ENCODE assay signal across 8 cellular contexts in the genomic region with DNA sequence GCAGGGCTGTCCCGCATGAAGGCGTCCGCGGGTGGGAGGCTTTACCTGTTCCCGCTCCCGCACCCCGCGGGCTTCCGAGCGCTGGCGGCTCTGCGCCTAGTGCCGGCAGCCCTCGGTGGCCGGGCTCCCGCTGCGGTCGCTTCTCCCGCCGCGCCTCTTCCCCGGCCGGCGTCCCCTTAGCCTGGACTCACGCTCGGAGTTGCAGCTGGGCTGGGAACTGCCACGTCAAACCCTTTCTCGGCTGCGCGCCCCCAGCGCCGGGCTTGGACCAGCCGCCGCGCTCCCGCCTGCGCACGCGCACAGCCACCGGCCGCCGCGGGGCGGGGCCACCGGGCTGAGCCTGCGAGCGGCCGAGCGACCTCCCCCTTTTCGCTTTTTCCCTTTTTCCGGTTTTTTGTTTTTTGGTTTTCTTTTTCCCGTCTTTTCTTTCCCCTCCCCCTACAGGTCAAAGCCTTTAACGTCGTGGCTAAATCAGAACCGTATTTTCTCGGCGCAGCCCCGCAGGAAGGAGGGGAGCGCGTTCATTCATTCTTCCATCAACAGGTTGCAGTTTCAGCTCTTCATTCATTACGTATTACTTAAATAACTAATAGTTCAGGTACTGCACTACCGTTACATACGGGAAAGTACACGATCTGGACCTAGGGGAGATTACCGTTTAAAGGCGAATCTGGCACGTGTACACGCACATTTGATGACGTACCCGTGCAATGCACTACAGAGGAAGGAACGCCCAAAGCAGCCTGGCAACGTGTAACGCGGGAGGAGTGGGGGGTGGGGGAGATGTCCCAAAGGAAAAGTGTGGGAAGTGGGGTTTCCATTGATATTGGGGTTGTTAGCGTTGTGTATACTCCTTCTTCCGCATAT. TPM values are rescaled to one million over a fixed set of nuclear protein-coding genes. Genes with fewer than 3 reads are reported as not detected.
A peak's percentile ranks its signal among the peaks of the same experiment; 100 is the strongest.
DNase-seq lines count a peak whose midpoint lies in the region; ATAC-seq and TF ChIP-seq lines count a peak whose summit lies in the region.

A gene with protein sequence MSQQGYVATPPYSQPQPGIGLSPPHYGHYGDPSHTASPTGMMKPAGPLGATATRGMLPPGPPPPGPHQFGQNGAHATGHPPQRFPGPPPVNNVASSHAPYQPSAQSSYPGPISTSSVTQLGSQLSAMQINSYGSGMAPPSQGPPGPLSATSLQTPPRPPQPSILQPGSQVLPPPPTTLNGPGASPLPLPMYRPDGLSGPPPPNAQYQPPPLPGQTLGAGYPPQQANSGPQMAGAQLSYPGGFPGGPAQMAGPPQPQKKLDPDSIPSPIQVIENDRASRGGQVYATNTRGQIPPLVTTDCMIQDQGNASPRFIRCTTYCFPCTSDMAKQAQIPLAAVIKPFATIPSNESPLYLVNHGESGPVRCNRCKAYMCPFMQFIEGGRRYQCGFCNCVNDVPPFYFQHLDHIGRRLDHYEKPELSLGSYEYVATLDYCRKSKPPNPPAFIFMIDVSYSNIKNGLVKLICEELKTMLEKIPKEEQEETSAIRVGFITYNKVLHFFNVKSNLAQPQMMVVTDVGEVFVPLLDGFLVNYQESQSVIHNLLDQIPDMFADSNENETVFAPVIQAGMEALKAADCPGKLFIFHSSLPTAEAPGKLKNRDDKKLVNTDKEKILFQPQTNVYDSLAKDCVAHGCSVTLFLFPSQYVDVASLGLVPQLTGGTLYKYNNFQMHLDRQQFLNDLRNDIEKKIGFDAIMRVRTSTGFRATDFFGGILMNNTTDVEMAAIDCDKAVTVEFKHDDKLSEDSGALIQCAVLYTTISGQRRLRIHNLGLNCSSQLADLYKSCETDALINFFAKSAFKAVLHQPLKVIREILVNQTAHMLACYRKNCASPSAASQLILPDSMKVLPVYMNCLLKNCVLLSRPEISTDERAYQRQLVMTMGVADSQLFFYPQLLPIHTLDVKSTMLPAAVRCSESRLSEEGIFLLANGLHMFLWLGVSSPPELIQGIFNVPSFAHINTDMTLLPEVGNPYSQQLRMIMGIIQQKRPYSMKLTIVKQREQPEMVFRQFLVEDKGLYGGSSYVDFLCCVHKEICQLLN (minus strand): TSS at position 231 of the 867 bp plus-strand sequence. CDS start 2,430 bp downstream, outside the sequence.

- H3K9ac ChIP-seq in GM23248 = peak within 1 kb of the TSS; percentile 100
- peak within 1 kb of the TSS; percentile 90 for H3K9ac ChIP-seq in Karpas-422 (ENCODE audit: low read length)
- peak within 1 kb of the TSS; percentile 61 for H3K9ac ChIP-seq in neural progenitor cell

- TF ChIP-seq CTCF in foreskin keratinocyte (conservative IDR thresholded peaks at IDR 0.05) (peak; percentile 21), neural progenitor cell (IDR thresholded peaks at IDR 0.05) (peak; percentile 14)

- no peaks in the 10 kb centered on the region for H3K9me3 Mint-ChIP-seq in neural progenitor cell

- peak within 1 kb of the TSS; percentile 99 for H3K4me3 Mint-ChIP-seq in neural progenitor cell

- H3K79me2 ChIP-seq in GM23248 (ENCODE audit: insufficient read depth) (peaks cover 54% of the 10 kb centered on the region), Karpas-422 (ENCODE audit: low read length) (peaks cover 45% of the 10 kb centered on the region), neural progenitor cell (ENCODE audit: low read depth) (no peaks in the 10 kb centered on the region)

- H3K4me1 ChIP-seq in GM23248 (ENCODE audit: insufficient read depth) = peaks cover 31% of the 10 kb centered on the region
- H3K4me1 ChIP-seq in Karpas-422 (ENCODE audit: low read length) = peaks cover 51% of the 10 kb centered on the region
- peaks cover 11% of the 10 kb centered on the region for H3K4me1 ChIP-seq in foreskin keratinocyte
- no peaks in the 10 kb centered on the region for H3K4me1 ChIP-seq in neural progenitor cell

- H3K4me2 ChIP-seq in GM23248 (ENCODE audit: unreplicated experiment) = peak within 1 kb of the TSS; percentile 99
- peak within 1 kb of the TSS; percentile 99 for H3K4me2 ChIP-seq in Karpas-422 (ENCODE audit: low read depth, low read length, poor library complexity, severe bottlenecking)
- peak within 1 kb of the TSS; percentile 96 for H3K4me2 ChIP-seq in neural progenitor cell

- peak within 1 kb of the TSS; percentile 99 for H3K4me3 ChIP-seq in GM23248
- peak within 1 kb of the TSS; percentile 70 for H3K4me3 ChIP-seq in Karpas-422 (ENCODE audit: low read length)
- peak within 1 kb of the TSS; percentile 97 for H3K4me3 ChIP-seq in neural progenitor cell

- ATAC-seq in foreskin keratinocyte = peak; percentile 85

- H3K27me3 ChIP-seq in GM23248 (replicated peaks; ENCODE audit: insufficient read depth) (no peaks in the 10 kb centered on the region), Karpas-422 (ENCODE audit: low read length) (no peaks in the 10 kb centered on the region), foreskin keratinocyte (no peaks in the 10 kb centered on the region), neural progenitor cell (no peaks in the 10 kb centered on the region)

- peaks cover 8% of the 10 kb centered on the region for H3K27me3 Mint-ChIP-seq in neural progenitor cell (ENCODE audit: insufficient read depth, low read depth)

- H2AFZ ChIP-seq in GM23248 = peak within 1 kb of the TSS; percentile 96
- H2AFZ ChIP-seq in Karpas-422 (ENCODE audit: low read length) = peak within 1 kb of the TSS; percentile 100
- peak within 1 kb of the TSS; percentile 100 for H2AFZ ChIP-seq in neural progenitor cell (replicated peaks)

- in situ Hi-C loops in GM23248 (cut with MboI) = no loop called here

- peaks cover 26% of the 10 kb centered on the region for H3K36me3 ChIP-seq in GM23248 (ENCODE audit: low read depth)
- H3K36me3 ChIP-seq in Karpas-422 (ENCODE audit: insufficient read depth, low read length) = peaks cover 11% of the 10 kb centered on the region
- H3K36me3 ChIP-seq in neural progenitor cell = no peaks in the 10 kb centered on the region

- H3K9me2 ChIP-seq in GM23248 (ENCODE audit: insufficient read depth) (no peaks in the 10 kb centered on the region), Karpas-422 (replicated peaks; ENCODE audit: insufficient read depth, low read length) (no peaks in the 10 kb centered on the region)

- 1 to 2% methylated on average over 52 to 73 of the region's 76 CpGs for WGBS in GM23248 (ENCODE audit: low coverage in 1 of 2, low lambda C conversion rate in 2 of 2, missing lambda C conversion rate in 2 of 2), 2 experiments

- peaks cover 12% of the 10 kb centered on the region for H3K4me1 Mint-ChIP-seq in neural progenitor cell

- H3K27ac ChIP-seq in GM23248 (peak within 1 kb of the TSS; percentile 100), Karpas-422 (ENCODE audit: low read length) (peak within 1 kb of the TSS; percentile 77), foreskin keratinocyte (peak within 1 kb of the TSS; percentile 97), neural progenitor cell (peak within 1 kb of the TSS; percentile 51)

- DNase-seq in ELF-1 (ENCODE audit: low read depth, low spot score) (peak; percentile 89), GM23248 (peak; percentile 96), Karpas-422 (peak; percentile 97), SIG-M5 treated with dmso at 0.1 percent for 504 hours (lab: John Stamatoyannopoulos, UW; ENCODE audit: unreplicated experiment) (peak; percentile 85), activated gamma-delta T cell treated with Interleukin-2 at 50 U/mL for 16 hours (peak; percentile 76), foreskin keratinocyte (peak; percentile 43 to 72), neural progenitor cell (ENCODE audit: low spot score) (peak; percentile 95), stromal cell of bone marrow (ENCODE audit: low read depth) (peak; percentile 79)

- H3K27ac Mint-ChIP-seq in neural progenitor cell = peak within 1 kb of the TSS; percentile 69

- peaks cover 22% of the 10 kb centered on the region for H3F3A ChIP-seq in GM23248 (ENCODE audit: insufficient read depth)
- peaks cover 7% of the 10 kb centered on the region for H3F3A ChIP-seq in neural progenitor cell (ENCODE audit: low read depth)

- peaks cover 6% of the 10 kb centered on the region for H3K36me3 Mint-ChIP-seq in neural progenitor cell

- H3K9me3 ChIP-seq in GM23248 (ENCODE audit: low read depth) (no peaks in the 10 kb centered on the region), Karpas-422 (ENCODE audit: low read length) (no peaks in the 10 kb centered on the region), neural progenitor cell (ENCODE audit: low read depth) (no peaks in the 10 kb centered on the region)

- H4K20me1 ChIP-seq in GM23248 (ENCODE audit: insufficient read depth) (peaks cover 11% of the 10 kb centered on the region; the same call in 1 of the 2 replicates), Karpas-422 (ENCODE audit: insufficient read depth, low read depth, low read length) (no peaks in the 10 kb centered on the region), neural progenitor cell (ENCODE audit: low read depth) (no peaks in the 10 kb centered on the region)

RNA-seq across cellular contexts. Expression of the gene that starts here (rescaled TPM):
- total RNA-seq in GM23248 (2014; rRNA removed; shearing (Covaris generic)) = 148 and 166 TPM in 2 replicates
- polyA plus RNA-seq in GM23248 (2016; fragmentation: Nextera tagmentation; extraction: Ambion mirVana) (131 and 136 TPM in 2 replicates), foreskin keratinocyte (17.9 and 20.0 TPM in 2 replicates)
- total RNA-seq in Karpas-422 (2014; rRNA removed; shearing (Covaris generic); ENCODE audit: low replicate concordance) = 45.6 and 65.0 TPM in 2 replicates
- total RNA-seq in foreskin keratinocyte (39.9 and 54.8 TPM in 2 replicates), neural progenitor cell (ENCODE audit: low replicate concordance) (8.2 and 10.1 TPM in 2 replicates)

Comparison
In these comparisons a context has a peak if more than half of its experiments do, and no peak if none do; other contexts are left out.
1. Peak in every context shown above with its lines: DNase-seq, ATAC-seq, H3K4me3 ChIP-seq and H3K27ac ChIP-seq.